Comparison of ENCODE assay signal across 8 cellular contexts in the genomic region with DNA sequence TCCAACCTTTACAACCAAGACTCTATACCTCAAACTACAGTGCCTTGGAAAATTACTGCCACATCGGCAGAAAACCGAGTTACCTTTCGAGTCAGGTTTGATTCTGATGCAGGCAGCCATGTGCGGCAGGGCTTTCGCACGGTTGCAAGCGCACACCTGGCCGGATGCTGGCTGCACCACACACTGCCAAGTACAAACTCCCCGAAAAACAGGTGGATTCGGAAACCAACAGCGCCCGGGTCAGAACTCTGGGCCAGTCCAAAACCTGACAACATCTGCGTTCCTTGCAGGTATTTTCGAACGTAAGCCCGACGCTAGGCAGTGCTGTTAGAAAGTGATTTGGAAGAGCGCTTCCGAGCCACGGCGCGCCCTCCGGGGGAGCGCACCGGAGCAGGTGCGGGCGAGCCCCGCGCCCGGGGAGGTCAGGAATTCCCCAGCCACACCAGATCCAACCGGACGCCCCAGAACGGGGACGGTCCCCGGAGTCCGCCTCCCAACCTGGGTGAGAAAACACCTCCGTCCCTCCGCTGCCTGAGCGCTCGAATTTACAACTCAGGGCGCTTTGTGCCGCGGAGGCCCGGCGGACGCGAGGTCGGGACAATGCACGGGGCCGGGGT. TPM values are rescaled to one million over a fixed set of nuclear protein-coding genes. Genes with fewer than 3 reads are reported as not detected.
DNase-seq lines count a peak whose midpoint lies in the region; ATAC-seq, FAIRE-seq and TF ChIP-seq lines count a peak whose summit lies in the region.

No MANE protein-coding gene starts in this region.

- H4K20me1 ChIP-seq in DOHH2 (ENCODE audit: control insufficient read depth, insufficient read depth, low read depth, low read length): peaks cover 34% of the 10 kb centered on the region
- H4K20me1 ChIP-seq in HCT116 (ENCODE audit: insufficient read depth): peaks cover 39% of the 10 kb centered on the region; the same call in 1 of the 2 replicates
- H4K20me1 ChIP-seq in keratinocyte (ENCODE audit: control insufficient read depth, extremely low read depth, insufficient read depth, low read length): peaks cover 37% of the 10 kb centered on the region

- no TSS peak for BruUV-seq in HCT116 (replicated peaks; lab: Mats Ljungman, UMichigan)

- H3K36me3 ChIP-seq in DOHH2 (ENCODE audit: control insufficient read depth, low read length) (peaks cover 19% of the 10 kb centered on the region), HCT116 (ENCODE audit: control insufficient read depth in 1 of 2, insufficient read depth in 2 of 2, low read length in 2 of 2) (no peaks in the 10 kb centered on the region), SJCRH30 (no peaks in the 10 kb centered on the region), keratinocyte (ENCODE audit: control insufficient read depth in 2 of 2, extremely low read depth in 1 of 2, insufficient read depth in 2 of 2, low read length in 2 of 2) (peaks cover 0 to 3% of the 10 kb centered on the region in 2 experiments)

- dilution Hi-C loops in keratinocyte (cut with MboI; ENCODE audit: extremely low pct_ligation_motif_present, low sequenced_read_pairs): no loop called here

- H3K4me2 ChIP-seq in DOHH2 (ENCODE audit: low read length) (peak overlapping the region; percentile 92), HCT116 (ENCODE audit: low read length) (peak overlapping the region; percentile 99), keratinocyte (ENCODE audit: control insufficient read depth, extremely low read depth, insufficient read depth, low read depth, low read length) (peak overlapping the region; percentile 100)

- H3K9ac ChIP-seq in HCT116 (ENCODE audit: low read length): peak overlapping the region; percentile 88
- peak overlapping the region; percentile 83 for H3K9ac ChIP-seq in keratinocyte (ENCODE audit: control insufficient read depth, extremely low read depth, insufficient read depth, low read length)

- CTCF ChIA-PET in HCT116 (lab: Charles Lee): no interaction called here

- RAD21 ChIA-PET in HCT116 (lab: Charles Lee; ENCODE audit: low non-redundant PET in 1 of 2, low total read pairs in 2 of 2, uncharacterized antibody in 2 of 2, unreplicated experiment in 2 of 2): no interaction called here

- H2AFZ ChIP-seq in HCT116 (ENCODE audit: low read depth, low read length, poor library complexity, severe bottlenecking) (no peak overlapping the region), keratinocyte (ENCODE audit: control insufficient read depth, low read length) (no peak overlapping the region)

- no peak for TF ChIP-seq POLR2A in HCT116 (IDR thresholded peaks at IDR 0.05; ENCODE audit: borderline replicate concordance, extremely low read depth, insufficient read depth, insufficient read length)

- H3K27ac ChIP-seq in DOHH2 (ENCODE audit: low read depth, low read length) (peak overlapping the region; percentile 75), HCT116 (ENCODE audit: low read depth, low read length) (peak overlapping the region; percentile 69), SJCRH30 (no peak overlapping the region), keratinocyte (ENCODE audit: control insufficient read depth, insufficient read depth, low read length) (peak overlapping the region; percentile 71)

- intact Hi-C loops in HCT116 (cut with micrococcal nuclease): no loop called here

- FAIRE-seq in keratinocyte (lab: Jason Lieb, UNC): no peak

- DNase-seq in HCT116 (ENCODE audit: low read depth, low spot score) (no peak), SJCRH30 (no peak), keratinocyte (ENCODE audit: low read depth, low spot score) (no peak)
- peak; percentile 20 for DNase-seq in activated naive CD8-positive, alpha-beta T cell treated with anti-CD3 and anti-CD28 coated beads, Interleukin-2, amount 50 U/mL, for 16 hours (ENCODE audit: low read depth, low spot score)
- peak; percentile 39 to 44 for DNase-seq in stimulated activated CD4-positive, alpha-beta T cell treated with anti-CD3 and anti-CD28 coated beads, Interleukin-4, amount 100 ng/mL, for 4 hours

- no peak for TF ChIP-seq RAD21 in HCT116 (IDR thresholded peaks at IDR 0.05; ENCODE audit: low read depth)

- H3K9me1 ChIP-seq in keratinocyte (ENCODE audit: control insufficient read depth, extremely low read depth, insufficient read depth, low read length): peaks cover 10% of the 10 kb centered on the region

- peaks cover 21% of the 10 kb centered on the region for H3F3A ChIP-seq in DOHH2 (ENCODE audit: control insufficient read depth, insufficient read depth)

- POLR2A ChIA-PET in HCT116 (lab: Charles Lee): no interaction called here

- TF ChIP-seq CTCF in DOHH2 (IDR thresholded peaks at IDR 0.05; ENCODE audit: low read depth, low read length, poor library complexity, severe bottlenecking) (no peak), HCT116 (IDR thresholded peaks at IDR 0.05 in 2 of 3, conservative IDR thresholded peaks at IDR 0.05 in 1 of 3; ENCODE audit: borderline replicate concordance in 1 of 3, insufficient read depth in 1 of 3, low read depth in 2 of 3, low read length in 2 of 3) (no peak), keratinocyte (optimal IDR thresholded peaks at IDR 0.05 in 1 of 3, IDR thresholded peaks at IDR 0.05 in 1 of 3, conservative IDR thresholded peaks at IDR 0.05 in 1 of 3; ENCODE audit: extremely low read depth in 1 of 3, insufficient read depth in 2 of 3, low read length in 3 of 3) (no peak)

- H3K9me2 ChIP-seq in DOHH2 (replicated peaks; ENCODE audit: control insufficient read depth, low read length) (no peaks in the 10 kb centered on the region), HCT116 (ENCODE audit: insufficient read depth) (no peaks in the 10 kb centered on the region)

- H3K79me2 ChIP-seq in DOHH2 (ENCODE audit: control insufficient read depth, low read length): peaks cover 60% of the 10 kb centered on the region
- H3K79me2 ChIP-seq in HCT116 (ENCODE audit: insufficient read depth, low read length): peaks cover 56% of the 10 kb centered on the region
- peaks cover 56% of the 10 kb centered on the region for H3K79me2 ChIP-seq in keratinocyte (ENCODE audit: control insufficient read depth, insufficient read depth, low read length)

- H3K27me3 ChIP-seq in DOHH2 (ENCODE audit: control insufficient read depth, low read length) (no peaks in the 10 kb centered on the region), HCT116 (ENCODE audit: insufficient read depth, low read length) (no peaks in the 10 kb centered on the region), SJCRH30 (no peaks in the 10 kb centered on the region), keratinocyte (ENCODE audit: control insufficient read depth, extremely low read depth, insufficient read depth, low read length) (no peaks in the 10 kb centered on the region)

- ATAC-seq in HCT116 (no peak), GM18867 (IDR thresholded peaks at IDR 0.05; ENCODE audit: unreplicated experiment) (no peak), GM21619 (IDR thresholded peaks at IDR 0.05; ENCODE audit: unreplicated experiment) (no peak)

- H3K9me3 ChIP-seq in DOHH2 (ENCODE audit: control insufficient read depth, insufficient read depth, low read length) (no peaks in the 10 kb centered on the region), HCT116 (ENCODE audit: control insufficient read depth in 1 of 2, insufficient read depth in 1 of 2, low read depth in 1 of 2, low read length in 2 of 2) (no peaks in the 10 kb centered on the region), SJCRH30 (replicated peaks) (no peaks in the 10 kb centered on the region), keratinocyte (ENCODE audit: control insufficient read depth, low read depth, low read length) (no peaks in the 10 kb centered on the region)

- H3K4me1 ChIP-seq in DOHH2 (ENCODE audit: control insufficient read depth, low read length) (peaks cover 51% of the 10 kb centered on the region), HCT116 (ENCODE audit: control insufficient read depth in 1 of 2, insufficient read depth in 2 of 2, low read length in 2 of 2) (peaks cover 26 to 70% of the 10 kb centered on the region in 2 experiments; a peak in 3 of 4 replicates), SJCRH30 (peaks cover 24% of the 10 kb centered on the region), keratinocyte (ENCODE audit: control insufficient read depth, extremely low read depth, insufficient read depth, low read length) (peaks cover 41% of the 10 kb centered on the region)

- peak overlapping the region; percentile 84 for H3K4me3 ChIP-seq in DOHH2 (ENCODE audit: low read length)
- peak overlapping the region; percentile 87 to 89 for H3K4me3 ChIP-seq in HCT116 (replicated peaks in 1 of 2; ENCODE audit: low read depth in 1 of 2, low read length in 2 of 2)
- peak overlapping the region; percentile 73 for H3K4me3 ChIP-seq in SJCRH30
- H3K4me3 ChIP-seq in keratinocyte (ENCODE audit: control insufficient read depth in 2 of 3, extremely low read depth in 1 of 3, insufficient read depth in 2 of 3, low read depth in 1 of 3, low read length in 3 of 3): peak overlapping the region; percentile 66 to 96 (median 94)

TF ChIP-seq in HCT116, 20 proteins besides CTCF, POLR2A, EP300 and RAD21:
- TF ChIP-seq, protein P1, sequence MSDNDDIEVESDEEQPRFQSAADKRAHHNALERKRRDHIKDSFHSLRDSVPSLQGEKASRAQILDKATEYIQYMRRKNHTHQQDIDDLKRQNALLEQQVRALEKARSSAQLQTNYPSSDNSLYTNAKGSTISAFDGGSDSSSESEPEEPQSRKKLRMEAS (IDR thresholded peaks at IDR 0.05): peak; percentile 43
- no peak for TF ChIP-seq EGR1 (IDR thresholded peaks at IDR 0.05; ENCODE audit: low read depth)

RNA-seq across cellular contexts. Expression of a gene that starts 1.2 kb away (rescaled TPM):
- total RNA-seq in HCT116 (2021; ENCODE audit: unreplicated experiment): 154 TPM
- polyA plus RNA-seq in HCT116 (2012): 76.4 and 77.8 TPM in 2 replicates
- 83.7 and 91.7 TPM in 2 replicates for total RNA-seq in SJCRH30 (2014; rRNA removed; shearing (Covaris generic))
- 25.4 to 63.4 TPM (median 36.5 TPM) in 3 replicates for polyA plus RNA-seq in keratinocyte
- polyA plus RNA-seq in keratinocyte (2011; ENCODE audit: low read depth): 80.1 TPM
- polyA plus RNA-seq in keratinocyte (2011; cell fraction: cytosol; rRNA removed): 15.9 and 22.6 TPM in 2 replicates
- 50.5 and 57.7 TPM in 2 replicates for polyA plus RNA-seq in keratinocyte (2011; cell fraction: nucleus; rRNA removed)
- polyA plus RNA-seq in keratinocyte (2012; ENCODE audit: low replicate concordance): 46.9 and 73.6 TPM in 2 replicates
- polyA minus RNA-seq in keratinocyte: 83.1 to 405 TPM (median 130 TPM) in 3 replicates
- 13.6 TPM for polyA minus RNA-seq in keratinocyte (2011; cell fraction: cytosol; rRNA and poly(A)+ RNA removed)
- polyA minus RNA-seq in keratinocyte (2011; cell fraction: nucleus; rRNA and poly(A)+ RNA removed): 48.7 and 98.8 TPM in 2 replicates

Comparison
In these comparisons a context has a peak if more than half of its experiments do, and no peak if none do; other contexts are left out.
1. DNase-seq: peak in activated naive CD8-positive, alpha-beta T cell treated with anti-CD3 and anti-CD28 coated beads, Interleukin-2, amount 50 U/mL, for 16 hours (single experiment) and stimulated activated CD4-positive, alpha-beta T cell treated with anti-CD3 and anti-CD28 coated beads, Interleukin-4, amount 100 ng/mL, for 4 hours (2 of 2); none in HCT116 (single experiment), SJCRH30 (0 of 2) and keratinocyte (single experiment).
2. Peak in every context shown above with its lines, with median percentiles within 50 percentile points of each other: H3K4me2 ChIP-seq and H3K4me3 ChIP-seq.